ENCODE assay signal across 20 cellular contexts in genomic region chr11:113694390-113694789, GRCh38.
"Had no signal": no experiment of that assay in that cellular context is flagged by ENCODE, and none has a peak within 500 bp of the region (broad histone marks: within the 10 kb centered on the region; RNA-seq: fewer than 3 reads in every experiment).

No MANE protein-coding gene starts in this region.

- H3K27ac Mint-ChIP-seq: memory B cell, mesothelial cell of epicardium had no signal

- H3K9me3 Mint-ChIP-seq: immature natural killer cell, memory B cell, mesothelial cell of epicardium, naive B cell had no signal

- H3K27me3 Mint-ChIP-seq: memory B cell, naive B cell had no signal

- H3K4me3 Mint-ChIP-seq: immature natural killer cell, memory B cell, mesothelial cell of epicardium, naive B cell had no signal

- DNase-seq: hippocampal formation, hypothalamus, immature natural killer cell, kidney, kidney glomerular epithelial cell, left cardiac atrium, left colon, left lung, left ventricle myocardium inferior, left ventricle myocardium superior, lower lobe of right lung, mammary epithelial cell, mesenchymal stem cell, mesendoderm, midbrain, mucosa of descending colon, naive B cell had no signal

- H3K4me1 Mint-ChIP-seq: memory B cell had no signal

- ATAC-seq: left cardiac atrium, left colon, left lobe of liver, left lung, left ventricle myocardium superior, lower lobe of right lung, mucosa of descending colon had no signal
